ENCODE assay signal across 32 cellular contexts in genomic region chr9:131312822-131313770, GRCh38. TPM values are rescaled to one million over a fixed set of nuclear protein-coding genes. Genes with fewer than 3 reads are reported as not detected.
A peak's percentile ranks its signal among the peaks of the same experiment; 100 is the strongest.
DNase-seq lines count a peak whose midpoint lies in the region; ATAC-seq, FAIRE-seq and TF ChIP-seq lines count a peak whose summit lies in the region.
"Had no signal": no experiment of that assay in that cellular context is flagged by ENCODE, and none has a peak within 500 bp of the region (broad histone marks: within the 10 kb centered on the region; RNA-seq: fewer than 3 reads in every experiment).

No MANE protein-coding gene starts in this region.

- H3K36me3 Mint-ChIP-seq in type B pancreatic cell = no peaks in the 10 kb centered on the region
- H3K36me3 Mint-ChIP-seq in activated T-helper 2 cell treated with anti-CD3 and anti-CD28 coated beads, Interferon-gamma antibody, Interleukin-2, Interleukin-4, amounts not matched to agents 10 μg/mL and 5 μg/mL and 100 μg/mL, durations not matched to agents 14 hours and 24 hours and 36 hours (ENCODE audit: low read depth) = no peaks in the 10 kb centered on the region
- H3K36me3 Mint-ChIP-seq: mesothelial cell of epicardium; stimulated activated memory B cell treated with anti-CD40 and anti-IgM and Interleukin-4, amounts not matched to agents 10 μg/mL and 1 μg/mL and 100 μg/mL, for 72 hours had no signal

- DNase-seq in HepG2 (ENCODE audit: low spot score) = no peak
- DNase-seq in right lobe of liver = no peak
- peak; percentile 75 to 88 for DNase-seq in PC-9
- DNase-seq in mucosa of descending colon = peak in 2 of 3 donors; percentile 58 to 65
- DNase-seq in type B pancreatic cell (ENCODE audit: extremely low spot score, unreplicated experiment) = no peak
- no peak for DNase-seq in activated T-helper 2 cell treated with anti-CD3 and anti-CD28 coated beads, Interferon-gamma antibody, Interleukin-2, Interleukin-4, amounts not matched to agents 10 μg/mL and 5 μg/mL and 100 μg/mL, durations not matched to agents 14 hours and 24 hours and 36 hours (ENCODE audit: low spot score)
- no peak for DNase-seq in activated CD4-positive, CD25-positive, alpha-beta regulatory T cell (lab: John Stamatoyannopoulos, UW)
- DNase-seq: activated CD4-positive, alpha-beta T cell treated with anti-CD3 and anti-CD28 coated beads for 36 hours; activated effector memory CD4-positive, alpha-beta T cell treated with anti-CD3 and anti-CD28 coated beads, Interleukin-2, amount 50 U/mL, for 16 hours; activated T-cell treated with anti-CD3 and anti-CD28 coated beads for 4 hours; C1 segment of cervical spinal cord; COR-L47; dermis blood vessel endothelial cell; DND-41; GM23248; NCI-H1092 treated with DMSO at 0.1 percent for 48 hours; NCI-H2029 treated with DMSO at 0.1 percent for 48 hours; NCI-H748 treated with DMSO at 0.1 percent for 48 hours; pancreas; SK-N-SH; stimulated activated CD4-positive, alpha-beta T cell treated with anti-CD3 and anti-CD28 coated beads, Interleukin-4, amount 100 ng/mL, for 4 hours; substantia nigra; T-helper 17 cell had no signal

- in situ Hi-C loops in HepG2 (cut with HindIII; ENCODE audit: extremely low pct_ligation_motif_present, low pct_unique_long_range_greater_than_20kb) = no loop called here

- H3K9me2 ChIP-seq in PC-9 (ENCODE audit: insufficient read depth) = no peaks in the 10 kb centered on the region
- H3K9me2 ChIP-seq: SK-N-SH had no signal

- no peak for TF ChIP-seq POLR2A in HepG2 (IDR thresholded peaks at IDR 0.05; ENCODE audit: insufficient read depth in 1 of 2, low read depth in 2 of 2, low read length in 2 of 2)
- TF ChIP-seq POLR2A in right lobe of liver (IDR thresholded peaks at IDR 0.05) = no peak

- H3K27ac Mint-ChIP-seq in type B pancreatic cell = peak overlapping the region; percentile 80
- no peak overlapping the region for H3K27ac Mint-ChIP-seq in activated T-helper 2 cell treated with anti-CD3 and anti-CD28 coated beads, Interferon-gamma antibody, Interleukin-2, Interleukin-4, amounts not matched to agents 10 μg/mL and 5 μg/mL and 100 μg/mL, durations not matched to agents 14 hours and 24 hours and 36 hours
- H3K27ac Mint-ChIP-seq: activated CD4-positive, alpha-beta T cell treated with anti-CD3 and anti-CD28 coated beads for 36 hours; mesothelial cell of epicardium; nephron; stimulated activated memory B cell treated with anti-CD40 and anti-IgM and Interleukin-4, amounts not matched to agents 10 μg/mL and 1 μg/mL and 100 μg/mL, for 72 hours; T-helper 17 cell had no signal

- CTCF ChIA-PET in HepG2 (lab: Yijun Ruan, JAX; ENCODE audit: low intra/inter-chr PET ratio, low total read pairs) = no interaction called here
- CTCF ChIA-PET in PC-9 (lab: Charles Lee) = no interaction called here

- H3K4me1 ChIP-seq in HepG2 (ENCODE audit: insufficient read depth, low read length) (peaks cover 16% of the 10 kb centered on the region), right lobe of liver (no peaks in the 10 kb centered on the region), PC-9 (replicated peaks; ENCODE audit: insufficient read depth) (peaks cover 37% of the 10 kb centered on the region), mucosa of descending colon (ENCODE audit: low read depth) (peaks cover 5% of the 10 kb centered on the region)
- H3K4me1 ChIP-seq: pancreas had no signal

- ATAC-seq in HepG2 (no peak), right lobe of liver (no peak), mucosa of descending colon (peak; percentile 76), GM19455 (IDR thresholded peaks at IDR 0.05; ENCODE audit: unreplicated experiment) (no peak)
- ATAC-seq: activated CD4-positive, alpha-beta T cell treated with anti-CD3 and anti-CD28 coated beads for 36 hours; GM12878; pancreas; stimulated activated memory B cell treated with anti-CD40 and anti-IgM and Interleukin-4, amounts not matched to agents 10 μg/mL and 1 μg/mL and 100 μg/mL, for 72 hours; T-helper 17 cell had no signal

- H3K79me2 ChIP-seq in HepG2 (ENCODE audit: insufficient read depth, low read length) = no peaks in the 10 kb centered on the region
- no peaks in the 10 kb centered on the region for H3K79me2 ChIP-seq in PC-9 (ENCODE audit: low read depth)

- no peak overlapping the region for H3K27ac ChIP-seq in HepG2 (ENCODE audit: extremely low read length, insufficient read depth, low read length)
- H3K27ac ChIP-seq in right lobe of liver = no peak overlapping the region
- peak overlapping the region; percentile 71 for H3K27ac ChIP-seq in PC-9
- H3K27ac ChIP-seq: GM23248, pancreas, RWPE1 had no signal

- H3K4me2 ChIP-seq in HepG2 (ENCODE audit: low read depth, low read length) (no peak overlapping the region), PC-9 (peak overlapping the region; percentile 69)
- H3K4me2 ChIP-seq: SK-N-SH had no signal

- H3K36me3 ChIP-seq in HepG2 (replicated peaks in 1 of 2; ENCODE audit: control insufficient read depth in 1 of 2, insufficient read depth in 2 of 2, low read length in 2 of 2) (no peaks in the 10 kb centered on the region), right lobe of liver (no peaks in the 10 kb centered on the region), PC-9 (ENCODE audit: low read depth) (no peaks in the 10 kb centered on the region), mucosa of descending colon (ENCODE audit: low read depth) (no peaks in the 10 kb centered on the region)
- H3K36me3 ChIP-seq: pancreas had no signal

- no peaks in the 10 kb centered on the region for H3K9me3 ChIP-seq in HepG2 (ENCODE audit: low read length)
- no peaks in the 10 kb centered on the region for H3K9me3 ChIP-seq in right lobe of liver
- no peaks in the 10 kb centered on the region for H3K9me3 ChIP-seq in PC-9 (ENCODE audit: insufficient read depth, low read depth)
- no peaks in the 10 kb centered on the region for H3K9me3 ChIP-seq in mucosa of descending colon
- H3K9me3 ChIP-seq: pancreas, SK-N-SH had no signal

- H2AFZ ChIP-seq in HepG2 (ENCODE audit: low read length) (no peak overlapping the region), PC-9 (no peak overlapping the region)
- H2AFZ ChIP-seq: GM23248 had no signal

- no peaks in the 10 kb centered on the region for H3K9me3 Mint-ChIP-seq in type B pancreatic cell
- H3K9me3 Mint-ChIP-seq in activated T-helper 2 cell treated with anti-CD3 and anti-CD28 coated beads, Interferon-gamma antibody, Interleukin-2, Interleukin-4, amounts not matched to agents 10 μg/mL and 5 μg/mL and 100 μg/mL, durations not matched to agents 14 hours and 24 hours and 36 hours = no peaks in the 10 kb centered on the region
- H3K9me3 Mint-ChIP-seq: central memory CD8-positive, alpha-beta T cell; mesothelial cell of epicardium; nephron; stimulated activated memory B cell treated with anti-CD40 and anti-IgM and Interleukin-4, amounts not matched to agents 10 μg/mL and 1 μg/mL and 100 μg/mL, for 72 hours had no signal

- no peak overlapping the region for H3K4me3 ChIP-seq in HepG2 (replicated peaks in 1 of 3; ENCODE audit: insufficient read depth in 1 of 3, low read depth in 2 of 3, low read length in 3 of 3)
- no peak overlapping the region for H3K4me3 ChIP-seq in right lobe of liver
- H3K4me3 ChIP-seq in PC-9 = no peak overlapping the region
- H3K4me3 ChIP-seq in mucosa of descending colon = no peak overlapping the region
- H3K4me3 ChIP-seq: GM12878, GM23248, pancreas had no signal

- no peaks in the 10 kb centered on the region for H3K27me3 Mint-ChIP-seq in type B pancreatic cell
- no peaks in the 10 kb centered on the region for H3K27me3 Mint-ChIP-seq in activated T-helper 2 cell treated with anti-CD3 and anti-CD28 coated beads, Interferon-gamma antibody, Interleukin-2, Interleukin-4, amounts not matched to agents 10 μg/mL and 5 μg/mL and 100 μg/mL, durations not matched to agents 14 hours and 24 hours and 36 hours (ENCODE audit: low read depth)
- H3K27me3 Mint-ChIP-seq: activated CD4-positive, alpha-beta T cell treated with anti-CD3 and anti-CD28 coated beads for 36 hours; central memory CD8-positive, alpha-beta T cell; T-helper 17 cell had no signal

- H3F3A ChIP-seq in PC-9 (ENCODE audit: insufficient read depth, low read depth) = peaks cover 24% of the 10 kb centered on the region; the same call in 1 of the 2 replicates

- H4K20me1 ChIP-seq in HepG2 (ENCODE audit: insufficient read depth, low read length) (peaks cover 2% of the 10 kb centered on the region; the same call in 1 of the 2 replicates), PC-9 (ENCODE audit: insufficient read depth) (no peaks in the 10 kb centered on the region)

- TF ChIP-seq RAD21 in HepG2 (CRISPR knock-in tag; IDR thresholded peaks at IDR 0.05) = no peak

- BruUV-seq in HepG2 (replicated peaks; lab: Mats Ljungman, UMichigan) (no TSS peak), PC-9 (replicated peaks; lab: Mats Ljungman, UMichigan) (no TSS peak)

- H3K4me1 Mint-ChIP-seq in type B pancreatic cell (ENCODE audit: unreplicated experiment) = no peaks in the 10 kb centered on the region
- peaks cover 10% of the 10 kb centered on the region for H3K4me1 Mint-ChIP-seq in activated T-helper 2 cell treated with anti-CD3 and anti-CD28 coated beads, Interferon-gamma antibody, Interleukin-2, Interleukin-4, amounts not matched to agents 10 μg/mL and 5 μg/mL and 100 μg/mL, durations not matched to agents 14 hours and 24 hours and 36 hours (ENCODE audit: low read depth)
- H3K4me1 Mint-ChIP-seq: mesothelial cell of epicardium, nephron had no signal

- POLR2A ChIA-PET in HepG2 (lab: Yijun Ruan, JAX) (no interaction called here), PC-9 (lab: Charles Lee; ENCODE audit: unreplicated experiment) (interaction anchor here (0.6 kb wide), 1 partner anchor 12 kb away, joined by 4 read pairs; no protein-coding TSS in a partner anchor)

- no peak overlapping the region for H3K4me3 Mint-ChIP-seq in type B pancreatic cell
- no peak overlapping the region for H3K4me3 Mint-ChIP-seq in activated T-helper 2 cell treated with anti-CD3 and anti-CD28 coated beads, Interferon-gamma antibody, Interleukin-2, Interleukin-4, amounts not matched to agents 10 μg/mL and 5 μg/mL and 100 μg/mL, durations not matched to agents 14 hours and 24 hours and 36 hours (ENCODE audit: low read depth)
- H3K4me3 Mint-ChIP-seq: activated CD4-positive, alpha-beta T cell treated with anti-CD3 and anti-CD28 coated beads for 36 hours; central memory CD8-positive, alpha-beta T cell; mesothelial cell of epicardium; nephron; stimulated activated memory B cell treated with anti-CD40 and anti-IgM and Interleukin-4, amounts not matched to agents 10 μg/mL and 1 μg/mL and 100 μg/mL, for 72 hours; T-helper 17 cell had no signal

- 40% methylated on average over 26 of the region's 28 CpGs for WGBS in HepG2 (ENCODE audit: low lambda C conversion rate)
- 88% methylated on average over 18 of the region's 28 CpGs for WGBS in right lobe of liver (ENCODE audit: insufficient coverage, low coverage, low lambda C conversion rate, missing lambda C conversion rate)

- intact Hi-C loops in HepG2 (cut with micrococcal nuclease; ENCODE audit: unreplicated experiment) = no loop called here
- intact Hi-C loops in right lobe of liver (cut with DNase I) = no loop called here
- intact Hi-C loops in PC-9 (cut with micrococcal nuclease; ENCODE audit: unreplicated experiment) = loop anchor here (2.0 kb wide), 1 partner anchor 16 kb away; no protein-coding TSS in a partner anchor
- intact Hi-C loops in mucosa of descending colon (cut with DNase I, micrococcal nuclease) = no loop called here
- intact Hi-C loops in activated T-helper 2 cell treated with anti-CD3 and anti-CD28 coated beads, Interferon-gamma antibody, Interleukin-2, Interleukin-4, amounts not matched to agents 10 μg/mL and 5 μg/mL and 100 μg/mL, durations not matched to agents 14 hours and 24 hours and 36 hours (cut with micrococcal nuclease) = no loop called here

- no peak for TF ChIP-seq CTCF in HepG2 (CRISPR knock-in tag; IDR thresholded peaks at IDR 0.05)
- TF ChIP-seq CTCF in right lobe of liver (IDR thresholded peaks at IDR 0.05) = no peak
- no peak for TF ChIP-seq CTCF in PC-9 (conservative IDR thresholded peaks at IDR 0.05)
- TF ChIP-seq CTCF in mucosa of descending colon (IDR thresholded peaks at IDR 0.05) = no peak
- no peak for TF ChIP-seq CTCF in type B pancreatic cell (conservative IDR thresholded peaks at IDR 0.05)

- TF ChIP-seq EP300 in HepG2 (IDR thresholded peaks at IDR 0.05; ENCODE audit: low read depth in 2 of 2, low read length in 2 of 2) (no peak), HepG2 (CRISPR knock-in tag; IDR thresholded peaks at IDR 0.05; ENCODE audit: borderline replicate concordance) (no peak)

- H3K27me3 ChIP-seq in HepG2 (ENCODE audit: control insufficient read depth in 1 of 2, insufficient read depth in 2 of 2, low read length in 2 of 2) (peaks cover 7 to 43% of the 10 kb centered on the region in 2 experiments; a peak in 4 of 5 replicates), right lobe of liver (no peaks in the 10 kb centered on the region), PC-9 (ENCODE audit: insufficient read depth, low read depth) (no peaks in the 10 kb centered on the region)
- H3K27me3 ChIP-seq: pancreas had no signal

- FAIRE-seq in HepG2 (lab: Jason Lieb, UNC) = no peak
- FAIRE-seq: endometrium, GM12878, islet of Langerhans, pancreas had no signal

- H3K9ac ChIP-seq in HepG2 (ENCODE audit: insufficient read depth, low read depth, low read length) = no peak overlapping the region
- H3K9ac ChIP-seq: GM23248, SK-N-SH had no signal

RNA-seq across cellular contexts. Expression of gene PLPP7, which starts 23.6 kb away (rescaled TPM):
- total RNA-seq in HepG2 (2016; rRNA removed; fragmentation: Illumina TruSeq; extraction: Trizol) (0.66 and 1.2 TPM in 2 replicates), right lobe of liver (under 1 TPM in 5 of 6 experiments, not detected in 1; 0.11 to 0.43 (median 0.22) TPM), PC-9 (2021) (not detected in 2 replicates), mucosa of descending colon (1 to 10 TPM in 2 of 3 donors, under 1 TPM in 1; 0.58 to 9.7 (median 1.0) TPM), type B pancreatic cell (ENCODE audit: low replicate concordance) (0.50 and 3.1 TPM in 2 replicates)
- 1.1 TPM in 2 replicates for total RNA-seq in HepG2 (2016; cell fraction: cytosol; rRNA removed; fragmentation: Illumina TruSeq; extraction: Trizol; ENCODE audit: low read depth)
- 0.85 and 1.0 TPM in 2 replicates for total RNA-seq in HepG2 (2016; cell fraction: insoluble cytoplasmic fraction; rRNA removed; fragmentation: Illumina TruSeq; extraction: Trizol)
- total RNA-seq in HepG2 (2016; cell fraction: membrane; rRNA removed; fragmentation: Illumina TruSeq; extraction: Trizol) = 1.7 TPM in 2 replicates
- total RNA-seq in HepG2 (2016; cell fraction: nucleus; rRNA removed; fragmentation: Illumina TruSeq; extraction: Trizol) = 0.28 and 1.4 TPM in 2 replicates
- polyA plus RNA-seq in HepG2 (2011; rRNA removed) = 0.33 and 0.67 TPM in 2 replicates
- 0.47 and 1.0 TPM in 2 replicates for polyA plus RNA-seq in HepG2 (2011; cell fraction: cytosol; rRNA removed)
- polyA plus RNA-seq in HepG2 (2011; cell fraction: nucleus; rRNA removed) = 0.66 and 0.87 TPM in 2 replicates
- 0.69 and 0.78 TPM in 2 replicates for polyA plus RNA-seq in HepG2 (2012)
- 1.2 and 1.6 TPM in 2 replicates for polyA plus RNA-seq in HepG2 (2016; cell fraction: cytosol; fragmentation: Illumina TruSeq; extraction: Trizol; ENCODE audit: low read depth)
- 0.74 and 0.82 TPM in 2 replicates for polyA plus RNA-seq in HepG2 (2016; cell fraction: insoluble cytoplasmic fraction; fragmentation: Illumina TruSeq; extraction: Trizol; ENCODE audit: low read depth)
- 1.7 TPM in 2 replicates for polyA plus RNA-seq in HepG2 (2016; cell fraction: membrane; fragmentation: Illumina TruSeq; extraction: Trizol; ENCODE audit: low read depth)
- 0.56 and 0.57 TPM in 2 replicates for polyA plus RNA-seq in HepG2 (2016; cell fraction: nucleus; fragmentation: Illumina TruSeq; extraction: Trizol; ENCODE audit: insufficient read depth, low read depth)
- 0.16 and 1.9 TPM in 2 replicates for polyA minus RNA-seq in HepG2 (2011; rRNA and poly(A)+ RNA removed; ENCODE audit: low replicate concordance)
- polyA minus RNA-seq in HepG2 (2011; cell fraction: cytosol; rRNA and poly(A)+ RNA removed) = 0.70 and 0.79 TPM in 2 replicates
- polyA minus RNA-seq in HepG2 (2011; cell fraction: nucleus; rRNA and poly(A)+ RNA removed) = 0.52 and 1.1 TPM in 2 replicates
- total RNA-seq in activated T-helper 2 cell treated with anti-CD3 and anti-CD28 coated beads, Interferon-gamma antibody, Interleukin-2, Interleukin-4, amounts not matched to agents 10 μg/mL and 5 μg/mL and 100 μg/mL, durations not matched to agents 14 hours and 24 hours and 36 hours = 0.21 TPM in 1 of 2 replicates, not detected in the other

RNA-seq across cellular contexts. Expression of gene FAM78A, which starts 36.8 kb away (rescaled TPM):
- total RNA-seq in HepG2 (2016; rRNA removed; fragmentation: Illumina TruSeq; extraction: Trizol) (0.14 and 0.18 TPM in 2 replicates), right lobe of liver (1 to 10 TPM in 4 of 6 experiments, under 1 TPM in 2; 0.92 to 2.4 (median 1.6) TPM), PC-9 (2021) (1.3 and 1.6 TPM in 2 replicates), mucosa of descending colon (1 to 10 TPM; 1.4 to 3.9 (median 2.9) TPM), type B pancreatic cell (ENCODE audit: low replicate concordance) (0.79 and 1.9 TPM in 2 replicates)
- total RNA-seq in HepG2 (2016; cell fraction: cytosol; rRNA removed; fragmentation: Illumina TruSeq; extraction: Trizol; ENCODE audit: low read depth) = not detected in 2 replicates
- 0.15 and 0.26 TPM in 2 replicates for total RNA-seq in HepG2 (2016; cell fraction: insoluble cytoplasmic fraction; rRNA removed; fragmentation: Illumina TruSeq; extraction: Trizol)
- 0.15 TPM in 1 of 2 replicates, not detected in the other for total RNA-seq in HepG2 (2016; cell fraction: membrane; rRNA removed; fragmentation: Illumina TruSeq; extraction: Trizol)
- total RNA-seq in HepG2 (2016; cell fraction: nucleus; rRNA removed; fragmentation: Illumina TruSeq; extraction: Trizol) = 0.50 and 0.68 TPM in 2 replicates
- 0.51 and 0.62 TPM in 2 replicates for polyA plus RNA-seq in HepG2 (2011; rRNA removed)
- 0.37 and 0.43 TPM in 2 replicates for polyA plus RNA-seq in HepG2 (2011; cell fraction: cytosol; rRNA removed)
- 0.63 and 0.69 TPM in 2 replicates for polyA plus RNA-seq in HepG2 (2011; cell fraction: nucleus; rRNA removed)
- polyA plus RNA-seq in HepG2 (2012) = 0.25 and 0.30 TPM in 2 replicates
- 0.03 and 0.11 TPM in 2 replicates for polyA plus RNA-seq in HepG2 (2016; cell fraction: cytosol; fragmentation: Illumina TruSeq; extraction: Trizol; ENCODE audit: low read depth)
- polyA plus RNA-seq in HepG2 (2016; cell fraction: insoluble cytoplasmic fraction; fragmentation: Illumina TruSeq; extraction: Trizol; ENCODE audit: low read depth) = 0.12 and 0.21 TPM in 2 replicates
- 0.07 and 0.10 TPM in 2 replicates for polyA plus RNA-seq in HepG2 (2016; cell fraction: membrane; fragmentation: Illumina TruSeq; extraction: Trizol; ENCODE audit: low read depth)
- 0.11 and 0.22 TPM in 2 replicates for polyA plus RNA-seq in HepG2 (2016; cell fraction: nucleus; fragmentation: Illumina TruSeq; extraction: Trizol; ENCODE audit: insufficient read depth, low read depth)
- polyA minus RNA-seq in HepG2 (2011; rRNA and poly(A)+ RNA removed; ENCODE audit: low replicate concordance) = 0.62 and 23.9 TPM in 2 replicates
- polyA minus RNA-seq in HepG2 (2011; cell fraction: cytosol; rRNA and poly(A)+ RNA removed) = 0.26 and 0.49 TPM in 2 replicates
- 0.12 and 0.13 TPM in 2 replicates for polyA minus RNA-seq in HepG2 (2011; cell fraction: nucleus; rRNA and poly(A)+ RNA removed)
- total RNA-seq in activated T-helper 2 cell treated with anti-CD3 and anti-CD28 coated beads, Interferon-gamma antibody, Interleukin-2, Interleukin-4, amounts not matched to agents 10 μg/mL and 5 μg/mL and 100 μg/mL, durations not matched to agents 14 hours and 24 hours and 36 hours = 55.3 and 55.5 TPM in 2 replicates

Comparison
In these comparisons a context has a peak if more than half of its experiments do, and no peak if none do; other contexts are left out.
1. DNase-seq: peak in PC-9 (2 of 2) and mucosa of descending colon (2 of 3); none in HepG2 (single experiment), right lobe of liver (0 of 3), type B pancreatic cell (single experiment), activated T-helper 2 cell treated with anti-CD3 and anti-CD28 coated beads, Interferon-gamma antibody, Interleukin-2, Interleukin-4, amounts not matched to agents 10 μg/mL and 5 μg/mL and 100 μg/mL, durations not matched to agents 14 hours and 24 hours and 36 hours (single experiment) and activated CD4-positive, CD25-positive, alpha-beta regulatory T cell (0 of 4).
2. RNA of gene FAM78A, which starts 36.8 kb away (total RNA-seq): 55.3 to 55.5 TPM in activated T-helper 2 cell treated with anti-CD3 and anti-CD28 coated beads, Interferon-gamma antibody, Interleukin-2, Interleukin-4, amounts not matched to agents 10 μg/mL and 5 μg/mL and 100 μg/mL, durations not matched to agents 14 hours and 24 hours and 36 hours; 1.4 to 3.9 TPM in mucosa of descending colon, 0.79 to 1.9 TPM in type B pancreatic cell, 0.92 to 2.4 TPM in right lobe of liver, 1.3 to 1.6 TPM in PC-9 and 0.14 to 0.68 TPM in HepG2; every median in the first group is over 10 times any median in the second.